Comparison of ENCODE assay signal across 27 cellular contexts in genomic region chr1:48955774-48956173, GRCh38.
"Had no signal": no experiment of that assay in that cellular context is flagged by ENCODE, and none has a peak within 500 bp of the region (broad histone marks: within the 10 kb centered on the region; RNA-seq: fewer than 3 reads in every experiment).

No MANE protein-coding gene starts in this region.

- H3K27ac Mint-ChIP-seq: activated CD8-positive, alpha-beta memory T cell treated with anti-CD3 and anti-CD28 coated beads, Interleukin-2, amount 10 ng/mL, durations not matched to agents 7 days and 5 days; activated CD8-positive, alpha-beta T cell treated with anti-CD3 and anti-CD28 coated beads for 36 hours; activated naive CD4-positive, alpha-beta T cell treated with anti-CD3 and anti-CD28 coated beads, Interleukin-2, amount 50 U/mL, for 24 hours; activated naive CD8-positive, alpha-beta T cell treated with anti-CD3 and anti-CD28 coated beads, Interleukin-2, amount 50 U/mL, for 24 hours; activated T-helper 2 cell treated with anti-CD3 and anti-CD28 coated beads, Interferon-gamma antibody, Interleukin-2, Interleukin-4, amounts not matched to agents 10 μg/mL and 5 μg/mL and 100 μg/mL, durations not matched to agents 14 hours and 24 hours and 36 hours; dendritic cell treated with granulocyte-macrophage colony-stimulating factor and Interleukin-4, amounts not matched to agents 40 ng/mL and 50 ng/mL, for 4 days; endodermal cell; progenitor cell of endocrine pancreas; T-helper 17 cell; WTC11 had no signal

- H3K9me3 Mint-ChIP-seq: activated CD8-positive, alpha-beta T cell treated with anti-CD3 and anti-CD28 coated beads for 36 hours; activated naive CD4-positive, alpha-beta T cell treated with anti-CD3 and anti-CD28 coated beads, Interleukin-2, amount 50 U/mL, for 24 hours; activated naive CD8-positive, alpha-beta T cell treated with anti-CD3 and anti-CD28 coated beads, Interleukin-2, amount 50 U/mL, for 24 hours; activated T-helper 2 cell treated with anti-CD3 and anti-CD28 coated beads, Interferon-gamma antibody, Interleukin-2, Interleukin-4, amounts not matched to agents 10 μg/mL and 5 μg/mL and 100 μg/mL, durations not matched to agents 14 hours and 24 hours and 36 hours; dendritic cell treated with granulocyte-macrophage colony-stimulating factor and Interleukin-4, amounts not matched to agents 40 ng/mL and 50 ng/mL, for 4 days; endodermal cell; nephron; WTC11 had no signal

- H3K36me3 Mint-ChIP-seq: activated CD8-positive, alpha-beta memory T cell treated with anti-CD3 and anti-CD28 coated beads, Interleukin-2, amount 10 ng/mL, durations not matched to agents 7 days and 5 days; activated naive CD4-positive, alpha-beta T cell treated with anti-CD3 and anti-CD28 coated beads, Interleukin-2, amount 50 U/mL, for 24 hours; WTC11 had no signal

- DNase-seq: activated CD4-positive, alpha-beta T cell treated with anti-CD3 and anti-CD28 coated beads, Interleukin-2, amount 50 U/mL, for 1 hour; activated CD8-positive, alpha-beta memory T cell treated with anti-CD3 and anti-CD28 coated beads, Interleukin-2, amount 10 ng/mL, durations not matched to agents 7 days and 5 days; activated CD8-positive, alpha-beta T cell treated with anti-CD3 and anti-CD28 coated beads for 36 hours; activated naive CD8-positive, alpha-beta T cell treated with anti-CD3 and anti-CD28 coated beads, Interleukin-2, amount 50 U/mL, for 24 hours; activated T-cell treated with anti-CD3 and anti-CD28 coated beads, Interleukin-2, amount 50 U/mL, for 48 hours; amygdala; central memory CD4-positive, alpha-beta T cell; endodermal cell; esophagus squamous epithelium; foreskin melanocyte; left ventricle myocardium inferior; retina; stimulated activated CD4-positive, alpha-beta T cell treated with anti-CD3 and anti-CD28 coated beads, Interleukin-15, amount 100 ng/mL, for 24 hours; stimulated activated CD4-positive, alpha-beta T cell treated with anti-CD3 and anti-CD28 coated beads, Interleukin-2, amount 100 ng/mL, for 24 hours; stimulated activated naive CD4-positive, alpha-beta T cell; T-helper 17 cell; T1000 had no signal

- H3K9me3 ChIP-seq: breast epithelium, esophagus squamous epithelium, left ventricle myocardium inferior, neutrophil, tibial nerve had no signal

- H3K27me3 Mint-ChIP-seq: activated CD8-positive, alpha-beta memory T cell treated with anti-CD3 and anti-CD28 coated beads, Interleukin-2, amount 10 ng/mL, durations not matched to agents 7 days and 5 days; progenitor cell of endocrine pancreas; T-helper 17 cell had no signal

- H3K4me3 Mint-ChIP-seq: activated CD8-positive, alpha-beta memory T cell treated with anti-CD3 and anti-CD28 coated beads, Interleukin-2, amount 10 ng/mL, durations not matched to agents 7 days and 5 days; activated CD8-positive, alpha-beta T cell treated with anti-CD3 and anti-CD28 coated beads for 36 hours; activated naive CD4-positive, alpha-beta T cell treated with anti-CD3 and anti-CD28 coated beads, Interleukin-2, amount 50 U/mL, for 24 hours; activated naive CD8-positive, alpha-beta T cell treated with anti-CD3 and anti-CD28 coated beads, Interleukin-2, amount 50 U/mL, for 24 hours; dendritic cell treated with granulocyte-macrophage colony-stimulating factor and Interleukin-4, amounts not matched to agents 40 ng/mL and 50 ng/mL, for 4 days; endodermal cell; nephron; T-helper 17 cell; WTC11 had no signal

- ATAC-seq: activated CD8-positive, alpha-beta memory T cell treated with anti-CD3 and anti-CD28 coated beads, Interleukin-2, amount 10 ng/mL, durations not matched to agents 7 days and 5 days; activated CD8-positive, alpha-beta T cell treated with anti-CD3 and anti-CD28 coated beads for 36 hours; activated naive CD8-positive, alpha-beta T cell treated with anti-CD3 and anti-CD28 coated beads, Interleukin-2, amount 50 U/mL, for 24 hours; T-helper 17 cell; WTC11 had no signal

- H3K4me1 ChIP-seq: breast epithelium, esophagus squamous epithelium, left ventricle myocardium inferior, tibial nerve had no signal

- FAIRE-seq: keratinocyte had no signal

- H3K4me1 Mint-ChIP-seq: activated CD8-positive, alpha-beta memory T cell treated with anti-CD3 and anti-CD28 coated beads, Interleukin-2, amount 10 ng/mL, durations not matched to agents 7 days and 5 days; activated naive CD4-positive, alpha-beta T cell treated with anti-CD3 and anti-CD28 coated beads, Interleukin-2, amount 50 U/mL, for 24 hours; activated naive CD8-positive, alpha-beta T cell treated with anti-CD3 and anti-CD28 coated beads, Interleukin-2, amount 50 U/mL, for 24 hours; endodermal cell; nephron; T-helper 17 cell; WTC11 had no signal

- H3K27me3 ChIP-seq: breast epithelium, esophagus squamous epithelium, neutrophil, tibial nerve had no signal

- H3K27ac ChIP-seq: breast epithelium, esophagus squamous epithelium, left ventricle myocardium inferior, neutrophil, tibial nerve had no signal

- H3K4me3 ChIP-seq: breast epithelium, esophagus squamous epithelium, left ventricle myocardium inferior, tibial nerve had no signal

- H3K36me3 ChIP-seq: breast epithelium, esophagus squamous epithelium, left ventricle myocardium inferior, neutrophil, tibial nerve had no signal
